ENCODE assay signal across 21 cellular contexts in genomic region chr11:96447711-96448110, GRCh38.
"Had no signal": no experiment of that assay in that cellular context is flagged by ENCODE, and none has a peak within 500 bp of the region (broad histone marks: within the 10 kb centered on the region; RNA-seq: fewer than 3 reads in every experiment).

No MANE protein-coding gene starts in this region.

- ATAC-seq: Panc1, PC-3 had no signal

- DNase-seq: KBM-7; MG63; NCI-H1092; NCI-H1105 treated with DMSO at 0.1 percent for 48 hours; NCI-H1417 treated with DMSO at 0.1 percent for 48 hours; NCI-H146; NCI-H187; NCI-H2029; NCI-H2081 treated with DMSO at 0.1 percent for 48 hours; NCI-H2171; NCI-H226; NCI-H446; NCI-H510A; NCI-H524 treated with DMSO at 0.1 percent for 48 hours; NCI-H69; NCI-H774; NK-92 treated with Interleukin-12 subunit alpha and Interleukin-12 subunit beta, amount 100 ng/mL, for 24 hours; PC-3; SHP77 had no signal

- H3K9me3 ChIP-seq: MG63 had no signal

- H3K36me3 ChIP-seq: MG63 had no signal

- H3K4me3 ChIP-seq: MG63 had no signal

- H3K27ac ChIP-seq: RWPE1 had no signal
